In genomic region chr1:159171688-159172501, GRCh38 we compare ENCODE assay signal across 10 cellular contexts. TPM values are rescaled to one million over a fixed set of nuclear protein-coding genes. Genes with fewer than 3 reads are reported as not detected.
DNase-seq lines count a peak whose midpoint lies in the region; ATAC-seq, FAIRE-seq and TF ChIP-seq lines count a peak whose summit lies in the region.
"Had no signal": no experiment of that assay in that cellular context is flagged by ENCODE, and none has a peak within 500 bp of the region (broad histone marks: within the 10 kb centered on the region; RNA-seq: fewer than 3 reads in every experiment).

No MANE protein-coding gene starts in this region.

- H3K4me1 ChIP-seq in foreskin keratinocyte (no peaks in the 10 kb centered on the region), osteoblast (ENCODE audit: insufficient read depth, low read length) (no peaks in the 10 kb centered on the region), ascending aorta (no peaks in the 10 kb centered on the region)

- intact Hi-C loops in ascending aorta (cut with DNase I), result no loop called here

- peaks cover 86% of the 10 kb centered on the region for H3K27me3 ChIP-seq in foreskin keratinocyte
- H3K27me3 ChIP-seq in osteoblast (ENCODE audit: insufficient read depth, low read length), result peaks cover 44% of the 10 kb centered on the region
- peaks cover 4% of the 10 kb centered on the region for H3K27me3 ChIP-seq in ascending aorta

- H3K4me2 ChIP-seq in osteoblast (ENCODE audit: insufficient read depth, low read length), result peak overlapping the region; percentile 43

- H3K9me3 ChIP-seq in osteoblast (ENCODE audit: low read depth, low read length), result no peaks in the 10 kb centered on the region
- H3K9me3 ChIP-seq in ascending aorta, result no peaks in the 10 kb centered on the region

- H4K20me1 ChIP-seq in osteoblast (ENCODE audit: insufficient read depth, low read length), result no peaks in the 10 kb centered on the region

- TF ChIP-seq CTCF in D721Med (IDR thresholded peaks at IDR 0.05; ENCODE audit: insufficient read depth, missing control alignments), result no peak
- no peak for TF ChIP-seq CTCF in foreskin keratinocyte (conservative IDR thresholded peaks at IDR 0.05)
- TF ChIP-seq CTCF in osteoblast (IDR thresholded peaks at IDR 0.05; ENCODE audit: extremely low read depth, low read depth, low read length), result no peak
- TF ChIP-seq CTCF in ascending aorta (IDR thresholded peaks at IDR 0.05), result no peak

- no peaks in the 10 kb centered on the region for H3K79me2 ChIP-seq in osteoblast (ENCODE audit: insufficient read depth, low read length)

- ATAC-seq in foreskin keratinocyte (peak; percentile 36), HG02623 (IDR thresholded peaks at IDR 0.05; ENCODE audit: unreplicated experiment) (no peak)

- no peaks in the 10 kb centered on the region for H3K36me3 ChIP-seq in osteoblast (ENCODE audit: insufficient read depth, low read length)
- no peaks in the 10 kb centered on the region for H3K36me3 ChIP-seq in ascending aorta

- peak overlapping the region; percentile 48 for H3K4me3 ChIP-seq in osteoblast (ENCODE audit: insufficient read depth, low read length)
- H3K4me3 ChIP-seq in ascending aorta, result peak overlapping the region in 1 of 2 donors; percentile 43

- H3K27ac ChIP-seq in foreskin keratinocyte, result no peak overlapping the region
- no peak overlapping the region for H3K27ac ChIP-seq in osteoblast (ENCODE audit: low read depth, low read length)
- no peak overlapping the region for H3K27ac ChIP-seq in ascending aorta

- H2AFZ ChIP-seq in osteoblast (ENCODE audit: low read length), result peak overlapping the region; percentile 35

- DNase-seq in D721Med (ENCODE audit: insufficient read length, low spot score), result peak; percentile 42
- peak; percentile 85 for DNase-seq in NCI-H82 (lab: John Stamatoyannopoulos, UW)
- DNase-seq in foreskin keratinocyte, result no peak
- DNase-seq in osteoblast (ENCODE audit: insufficient read length, low spot score, missing footprints), result peak; percentile 73
- no peak for DNase-seq in ascending aorta (ENCODE audit: low spot score in 2 of 2)
- no peak for DNase-seq in SHP77 (lab: John Stamatoyannopoulos, UW)
- DNase-seq in HT-29 (ENCODE audit: low spot score), result no peak

- FAIRE-seq in D721Med (lab: Jason Lieb, UNC), result no peak

RNA-seq across cellular contexts. Expression of gene CADM3, which starts 0.5 kb away (rescaled TPM):
- total RNA-seq in foreskin keratinocyte, result not detected in 2 replicates
- polyA plus RNA-seq in foreskin keratinocyte, result not detected in 2 replicates
- total RNA-seq in osteoblast, result under 0.01 TPM in 1 of 2 replicates, not detected in the other
- 7.0 TPM for total RNA-seq in ascending aorta
- total RNA-seq in HT-29 (2014; rRNA removed; shearing (Covaris generic)), result not detected in 2 replicates
- total RNA-seq: activated T-helper 1 cell treated with anti-CD3 and anti-CD28 coated beads, Interleukin-12 subunit alpha, Interleukin-12 subunit beta, Interleukin-2, Interleukin-4 antibody, amounts not matched to agents 30 ng/mL and 10 ng/mL and 1 ng/mL, durations not matched to agents 14 hours and 24 hours and 36 hours; NCI-H460 had no signal

RNA-seq across cellular contexts. Expression of gene ACKR1, which starts 32.8 kb away (rescaled TPM):
- total RNA-seq in foreskin keratinocyte (not detected in 2 replicates), osteoblast (not detected in 2 replicates), ascending aorta (642 TPM)
- not detected in 2 replicates for polyA plus RNA-seq in foreskin keratinocyte
- total RNA-seq in HT-29 (2014; rRNA removed; shearing (Covaris generic)), result not detected in 2 replicates
- total RNA-seq: activated T-helper 1 cell treated with anti-CD3 and anti-CD28 coated beads, Interleukin-12 subunit alpha, Interleukin-12 subunit beta, Interleukin-2, Interleukin-4 antibody, amounts not matched to agents 30 ng/mL and 10 ng/mL and 1 ng/mL, durations not matched to agents 14 hours and 24 hours and 36 hours; NCI-H460 had no signal

Comparison
In these comparisons a context has a peak if more than half of its experiments do, and no peak if none do; other contexts are left out.
1. DNase-seq: peak in D721Med (single experiment), NCI-H82 (single experiment) and osteoblast (single experiment); none in foreskin keratinocyte (0 of 2), ascending aorta (0 of 2), SHP77 (0 of 2) and HT-29 (single experiment).
2. RNA of gene ACKR1, which starts 32.8 kb away (total RNA-seq): 642 TPM in ascending aorta (single experiment); not detected in foreskin keratinocyte, not detected in osteoblast and not detected in HT-29; every median in the first group is over 100 times any median in the second.